1 cellular context compared by ENCODE assay signal in the genomic region with DNA sequence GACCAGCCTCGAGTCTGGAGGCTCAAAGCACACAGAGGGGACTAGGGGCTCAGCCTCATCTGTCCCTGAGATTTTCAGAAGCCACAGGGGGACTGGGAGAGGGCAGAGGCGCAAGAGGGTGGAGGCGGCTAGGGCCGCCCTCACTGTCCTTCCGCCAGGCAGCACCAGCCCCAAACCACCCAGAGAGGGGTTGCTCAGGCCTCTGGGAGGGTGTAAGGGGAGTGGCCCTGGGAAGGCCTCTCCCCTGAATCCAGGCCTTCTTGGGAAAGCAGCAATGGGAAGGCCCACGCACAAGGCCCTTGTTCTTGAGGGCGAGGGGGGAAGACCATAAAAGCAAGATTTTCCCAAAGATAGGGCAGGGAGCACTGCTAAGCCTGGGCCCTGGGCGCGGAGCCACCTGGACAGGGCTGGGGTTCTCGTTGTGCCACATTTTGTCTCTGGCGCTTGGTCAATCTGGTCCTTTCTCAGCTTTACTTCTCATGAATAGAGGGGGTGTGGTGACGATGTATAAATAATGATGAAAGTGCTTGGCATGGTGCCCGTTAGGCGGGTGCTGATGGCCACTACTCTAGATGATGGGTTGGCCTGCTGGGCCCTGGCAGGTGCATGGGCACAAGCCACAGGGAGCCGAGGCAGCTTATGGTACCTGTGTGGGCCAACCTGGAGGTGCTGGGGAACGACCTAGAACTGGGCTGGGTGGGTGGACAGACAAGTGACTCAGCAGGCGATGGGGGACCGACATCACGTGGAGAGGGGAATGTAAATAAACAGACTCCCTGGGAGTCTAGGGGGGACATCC.
TF ChIP-seq lines count a peak whose summit lies in the region.

No MANE protein-coding gene starts in this region.

TF ChIP-seq in GM12878, 131 proteins besides CTCF, POLR2A, EP300 and RAD21:
- TF ChIP-seq PAX5 (IDR thresholded peaks at IDR 0.05; ENCODE audit: borderline replicate concordance, low read depth, low read length) (no peak), DPF2 (IDR thresholded peaks at IDR 0.05) (no peak), KLF5 (IDR thresholded peaks at IDR 0.05; ENCODE audit: partially characterized antibody) (no peak), MTA3 (IDR thresholded peaks at IDR 0.05; ENCODE audit: borderline replicate concordance, low read length) (no peak), BACH1 (IDR thresholded peaks at IDR 0.05; ENCODE audit: borderline replicate concordance) (no peak), GATAD2B (conservative IDR thresholded peaks at IDR 0.05; ENCODE audit: low read depth) (no peak), MXI1 (IDR thresholded peaks at IDR 0.05; ENCODE audit: low read depth, low read length) (no peak), CREB1 (IDR thresholded peaks at IDR 0.05; ENCODE audit: low read depth) (no peak)
- TF ChIP-seq, protein P1, sequence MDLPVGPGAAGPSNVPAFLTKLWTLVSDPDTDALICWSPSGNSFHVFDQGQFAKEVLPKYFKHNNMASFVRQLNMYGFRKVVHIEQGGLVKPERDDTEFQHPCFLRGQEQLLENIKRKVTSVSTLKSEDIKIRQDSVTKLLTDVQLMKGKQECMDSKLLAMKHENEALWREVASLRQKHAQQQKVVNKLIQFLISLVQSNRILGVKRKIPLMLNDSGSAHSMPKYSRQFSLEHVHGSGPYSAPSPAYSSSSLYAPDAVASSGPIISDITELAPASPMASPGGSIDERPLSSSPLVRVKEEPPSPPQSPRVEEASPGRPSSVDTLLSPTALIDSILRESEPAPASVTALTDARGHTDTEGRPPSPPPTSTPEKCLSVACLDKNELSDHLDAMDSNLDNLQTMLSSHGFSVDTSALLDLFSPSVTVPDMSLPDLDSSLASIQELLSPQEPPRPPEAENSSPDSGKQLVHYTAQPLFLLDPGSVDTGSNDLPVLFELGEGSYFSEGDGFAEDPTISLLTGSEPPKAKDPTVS (IDR thresholded peaks at IDR 0.05; ENCODE audit: low read depth, low read length) = no peak
- TF ChIP-seq, protein P2, sequence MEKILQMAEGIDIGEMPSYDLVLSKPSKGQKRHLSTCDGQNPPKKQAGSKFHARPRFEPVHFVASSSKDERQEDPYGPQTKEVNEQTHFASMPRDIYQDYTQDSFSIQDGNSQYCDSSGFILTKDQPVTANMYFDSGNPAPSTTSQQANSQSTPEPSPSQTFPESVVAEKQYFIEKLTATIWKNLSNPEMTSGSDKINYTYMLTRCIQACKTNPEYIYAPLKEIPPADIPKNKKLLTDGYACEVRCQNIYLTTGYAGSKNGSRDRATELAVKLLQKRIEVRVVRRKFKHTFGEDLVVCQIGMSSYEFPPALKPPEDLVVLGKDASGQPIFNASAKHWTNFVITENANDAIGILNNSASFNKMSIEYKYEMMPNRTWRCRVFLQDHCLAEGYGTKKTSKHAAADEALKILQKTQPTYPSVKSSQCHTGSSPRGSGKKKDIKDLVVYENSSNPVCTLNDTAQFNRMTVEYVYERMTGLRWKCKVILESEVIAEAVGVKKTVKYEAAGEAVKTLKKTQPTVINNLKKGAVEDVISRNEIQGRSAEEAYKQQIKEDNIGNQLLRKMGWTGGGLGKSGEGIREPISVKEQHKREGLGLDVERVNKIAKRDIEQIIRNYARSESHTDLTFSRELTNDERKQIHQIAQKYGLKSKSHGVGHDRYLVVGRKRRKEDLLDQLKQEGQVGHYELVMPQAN (conservative IDR thresholded peaks at IDR 0.05) = no peak
TF ChIP-seq in GM12878: peak in this region for 0.
